ENCODE assay signal across 8 cellular contexts in genomic region chr3:52339612-52340011, GRCh38. TPM values are rescaled to one million over a fixed set of nuclear protein-coding genes. Genes with fewer than 3 reads are reported as not detected.
A peak's percentile ranks its signal among the peaks of the same experiment; 100 is the strongest.
DNase-seq lines count a peak whose midpoint lies in the region; FAIRE-seq and TF ChIP-seq lines count a peak whose summit lies in the region.

No MANE protein-coding gene starts in this region.

- FAIRE-seq in GM12891 (lab: Jason Lieb, UNC): no peak

- peak overlapping the region; percentile 53 for H3K27ac Mint-ChIP-seq in activated T-cell treated with anti-CD3 and anti-CD28 coated beads, Interleukin-2, amount 50 U/mL, for 24 hours
- H3K27ac Mint-ChIP-seq in osteocyte (ENCODE audit: unreplicated experiment): no peak overlapping the region

- H3K9me3 Mint-ChIP-seq in activated T-cell treated with anti-CD3 and anti-CD28 coated beads, Interleukin-2, amount 50 U/mL, for 24 hours: no peaks in the 10 kb centered on the region
- H3K9me3 Mint-ChIP-seq in osteocyte (ENCODE audit: unreplicated experiment): no peaks in the 10 kb centered on the region

- DNase-seq in DMS114 treated with DMSO at 0.1 percent for 48 hours (lab: John Stamatoyannopoulos, UW; ENCODE audit: unreplicated experiment): peak; percentile 68
- DNase-seq in Jurkat, Clone E6-1 (ENCODE audit: low read depth, low spot score): peak; percentile 87
- peak; percentile 68 for DNase-seq in NOMO-1 treated with DMSO at 0.1 percent for 48 hours (lab: John Stamatoyannopoulos, UW; ENCODE audit: unreplicated experiment)
- no peak for DNase-seq in activated T-cell treated with anti-CD3 and anti-CD28 coated beads, Interleukin-2, amount 50 U/mL, for 24 hours
- peak; percentile 62 to 86 for DNase-seq in foreskin fibroblast
- no peak for DNase-seq in osteocyte (ENCODE audit: extremely low spot score, unreplicated experiment)
- no peak for DNase-seq in D341Med (ENCODE audit: low spot score)
- no peak for DNase-seq in GM12891 (ENCODE audit: insufficient read length, low spot score)

- no peak for TF ChIP-seq POLR2A in GM12891 (IDR thresholded peaks at IDR 0.05; ENCODE audit: low read depth, low read length)

- no peaks in the 10 kb centered on the region for H3K27me3 Mint-ChIP-seq in activated T-cell treated with anti-CD3 and anti-CD28 coated beads, Interleukin-2, amount 50 U/mL, for 24 hours
- no peaks in the 10 kb centered on the region for H3K27me3 Mint-ChIP-seq in osteocyte (ENCODE audit: unreplicated experiment)

- H3K4me1 Mint-ChIP-seq in activated T-cell treated with anti-CD3 and anti-CD28 coated beads, Interleukin-2, amount 50 U/mL, for 24 hours (ENCODE audit: low read depth): peaks cover 4% of the 10 kb centered on the region
- H3K4me1 Mint-ChIP-seq in osteocyte (ENCODE audit: unreplicated experiment): peaks cover 2% of the 10 kb centered on the region

- H3K4me3 ChIP-seq in Jurkat, Clone E6-1 (ENCODE audit: low read length): no peak overlapping the region
- no peak overlapping the region for H3K4me3 ChIP-seq in foreskin fibroblast (ENCODE audit: low read depth in 1 of 2, low read length in 2 of 2)

- peak; percentile 41 for TF ChIP-seq CTCF in foreskin fibroblast (IDR thresholded peaks at IDR 0.05; ENCODE audit: low read depth, low read length)
- TF ChIP-seq CTCF in osteocyte (IDR thresholded peaks at IDR 0.05): peak; percentile 81

- H3K36me3 Mint-ChIP-seq in activated T-cell treated with anti-CD3 and anti-CD28 coated beads, Interleukin-2, amount 50 U/mL, for 24 hours (ENCODE audit: low read depth): peaks cover 5% of the 10 kb centered on the region
- H3K36me3 Mint-ChIP-seq in osteocyte (ENCODE audit: unreplicated experiment): peaks cover 7% of the 10 kb centered on the region

- H3K4me3 Mint-ChIP-seq in activated T-cell treated with anti-CD3 and anti-CD28 coated beads, Interleukin-2, amount 50 U/mL, for 24 hours: no peak overlapping the region
- no peak overlapping the region for H3K4me3 Mint-ChIP-seq in osteocyte (ENCODE audit: unreplicated experiment)

TF ChIP-seq in GM12891, 5 proteins besides CTCF, POLR2A, EP300 and RAD21:
- TF ChIP-seq TAF1 (IDR thresholded peaks at IDR 0.05; ENCODE audit: low read depth, low read length) (no peak), POLR2AphosphoS5 (IDR thresholded peaks at IDR 0.05; ENCODE audit: low read depth, low read length) (no peak), POU2F2 (IDR thresholded peaks at IDR 0.05; ENCODE audit: low read depth, low read length) (no peak)

RNA-seq across cellular contexts. Expression of gene DNAH1, which starts 23.5 kb away (rescaled TPM):
- polyA plus RNA-seq in Jurkat, Clone E6-1 (2012; ENCODE audit: insufficient read depth, insufficient read length): 2.1 TPM
- total RNA-seq in osteocyte: 9.4 and 9.7 TPM in 2 replicates
- 3.9 TPM for polyA plus RNA-seq in GM12891 (2012; ENCODE audit: low read depth, missing spikeins)

RNA-seq across cellular contexts. Expression of gene GLYCTK, which starts 52.0 kb away (rescaled TPM):
- 16.8 TPM for polyA plus RNA-seq in Jurkat, Clone E6-1 (2012; ENCODE audit: insufficient read depth, insufficient read length)
- 11.0 and 11.9 TPM in 2 replicates for total RNA-seq in osteocyte
- 11.0 TPM for polyA plus RNA-seq in GM12891 (2012; ENCODE audit: low read depth, missing spikeins)

Comparison
In these comparisons a context has a peak if more than half of its experiments do, and no peak if none do; other contexts are left out.
1. DNase-seq: peak in DMS114 treated with DMSO at 0.1 percent for 48 hours (single experiment), Jurkat, Clone E6-1 (single experiment), NOMO-1 treated with DMSO at 0.1 percent for 48 hours (single experiment) and foreskin fibroblast (2 of 2); none in activated T-cell treated with anti-CD3 and anti-CD28 coated beads, Interleukin-2, amount 50 U/mL, for 24 hours (single experiment), osteocyte (single experiment), D341Med (single experiment) and GM12891 (single experiment).